ENCODE assay signal across 20 cellular contexts in genomic region chr20:25485872-25486271, GRCh38.
"Had no signal": no experiment of that assay in that cellular context is flagged by ENCODE, and none has a peak within 500 bp of the region (broad histone marks: within the 10 kb centered on the region; RNA-seq: fewer than 3 reads in every experiment).

No MANE protein-coding gene starts in this region.

- H3K36me3 ChIP-seq: colonic mucosa had no signal

- H3K4me3 ChIP-seq: colonic mucosa, SK-N-MC had no signal

- H3K9me3 ChIP-seq: colonic mucosa had no signal

- H3K4me1 ChIP-seq: colonic mucosa had no signal

- H3K9me3 Mint-ChIP-seq: activated CD4-positive, alpha-beta memory T cell treated with anti-CD3 and anti-CD28 coated beads for 36 hours; activated CD4-positive, alpha-beta T cell treated with anti-CD3 and anti-CD28 coated beads, Interleukin-2, amount 10 ng/mL, durations not matched to agents 7 days and 5 days; activated naive CD4-positive, alpha-beta T cell treated with anti-CD3 and anti-CD28 coated beads, Interleukin-2, amount 10 ng/mL, durations not matched to agents 7 days and 5 days; activated naive CD8-positive, alpha-beta T cell treated with anti-CD3 and anti-CD28 coated beads for 36 hours; activated T-cell treated with anti-CD3 and anti-CD28 coated beads, Interleukin-2, amount 50 U/mL, for 4 hours; T-cell had no signal

- H3K27me3 Mint-ChIP-seq: activated CD4-positive, alpha-beta memory T cell treated with anti-CD3 and anti-CD28 coated beads for 36 hours; activated CD4-positive, alpha-beta T cell treated with anti-CD3 and anti-CD28 coated beads, Interleukin-2, amount 10 ng/mL, durations not matched to agents 7 days and 5 days; activated naive CD8-positive, alpha-beta T cell treated with anti-CD3 and anti-CD28 coated beads for 36 hours; T-cell had no signal

- H3K27me3 ChIP-seq: colonic mucosa had no signal

- H3K36me3 Mint-ChIP-seq: activated CD4-positive, alpha-beta memory T cell treated with anti-CD3 and anti-CD28 coated beads for 36 hours; activated naive CD4-positive, alpha-beta T cell treated with anti-CD3 and anti-CD28 coated beads, Interleukin-2, amount 10 ng/mL, durations not matched to agents 7 days and 5 days; activated naive CD8-positive, alpha-beta T cell treated with anti-CD3 and anti-CD28 coated beads for 36 hours; T-cell had no signal

- DNase-seq: activated CD4-positive, alpha-beta memory T cell treated with anti-CD3 and anti-CD28 coated beads for 36 hours; activated CD4-positive, alpha-beta T cell treated with anti-CD3 and anti-CD28 coated beads, Interleukin-2, amount 10 ng/mL, durations not matched to agents 7 days and 5 days; activated CD4-positive, CD25-positive, alpha-beta regulatory T cell; activated CD8-positive, alpha-beta memory T cell treated with anti-CD3 and anti-CD28 coated beads for 24 hours; activated gamma-delta T cell; activated naive CD4-positive, alpha-beta T cell treated with anti-CD3 and anti-CD28 coated beads, Interleukin-2, amount 10 ng/mL, durations not matched to agents 7 days and 5 days; activated naive CD8-positive, alpha-beta T cell treated with anti-CD3 and anti-CD28 coated beads for 36 hours; activated T-cell treated with anti-CD3 and anti-CD28 coated beads, Interleukin-2, amount 50 U/mL, for 4 hours; caudate nucleus; colonic mucosa; Karpas-422; NCI-H1417; NCI-H2029; NCI-H2107; NCI-H226; NCI-H526; NCI-H774; T-cell; T1000 had no signal

- H3K27ac ChIP-seq: colonic mucosa, SK-N-MC had no signal

- H3K27ac Mint-ChIP-seq: activated CD4-positive, alpha-beta memory T cell treated with anti-CD3 and anti-CD28 coated beads for 36 hours; activated CD4-positive, alpha-beta T cell treated with anti-CD3 and anti-CD28 coated beads, Interleukin-2, amount 10 ng/mL, durations not matched to agents 7 days and 5 days; activated naive CD4-positive, alpha-beta T cell treated with anti-CD3 and anti-CD28 coated beads, Interleukin-2, amount 10 ng/mL, durations not matched to agents 7 days and 5 days; activated naive CD8-positive, alpha-beta T cell treated with anti-CD3 and anti-CD28 coated beads for 36 hours had no signal

- H3K4me3 Mint-ChIP-seq: activated CD4-positive, alpha-beta memory T cell treated with anti-CD3 and anti-CD28 coated beads for 36 hours; activated CD4-positive, alpha-beta T cell treated with anti-CD3 and anti-CD28 coated beads, Interleukin-2, amount 10 ng/mL, durations not matched to agents 7 days and 5 days; activated naive CD4-positive, alpha-beta T cell treated with anti-CD3 and anti-CD28 coated beads, Interleukin-2, amount 10 ng/mL, durations not matched to agents 7 days and 5 days; activated naive CD8-positive, alpha-beta T cell treated with anti-CD3 and anti-CD28 coated beads for 36 hours had no signal
